9 cellular contexts compared by ENCODE assay signal in the genomic region with DNA sequence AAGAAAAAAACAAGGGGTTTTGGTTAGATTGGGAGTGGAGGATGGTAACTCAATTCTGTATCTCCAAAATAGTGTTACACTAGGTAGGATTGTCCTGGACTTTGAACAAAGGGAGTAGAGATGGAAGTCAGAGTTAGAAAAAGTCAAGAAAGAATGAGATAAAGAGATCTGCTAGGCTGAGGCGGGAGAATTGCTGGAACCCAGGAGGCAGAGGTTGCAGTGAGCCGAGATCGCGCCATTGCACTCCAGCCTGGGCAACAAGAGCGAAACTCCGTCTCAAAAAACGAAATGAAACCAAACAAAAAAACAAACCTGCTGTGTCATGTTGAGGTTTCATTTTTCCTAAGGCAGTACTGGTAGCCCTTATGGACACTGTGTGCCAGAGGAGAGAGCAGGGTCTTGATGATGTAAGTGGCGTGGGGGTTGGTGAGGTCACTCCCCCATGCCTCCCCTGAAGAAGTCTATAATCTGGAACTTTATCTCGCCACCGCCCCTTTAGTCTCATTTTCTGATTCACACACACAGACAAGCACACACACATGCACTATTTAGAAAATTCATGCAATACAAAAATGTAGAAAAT. TPM values are rescaled to one million over a fixed set of nuclear protein-coding genes. Genes with fewer than 3 reads are reported as not detected.
A peak's percentile ranks its signal among the peaks of the same experiment; 100 is the strongest.
DNase-seq lines count a peak whose midpoint lies in the region; ATAC-seq lines count a peak whose summit lies in the region.
"Had no signal": no experiment of that assay in that cellular context is flagged by ENCODE, and none has a peak within 500 bp of the region (broad histone marks: within the 10 kb centered on the region; RNA-seq: fewer than 3 reads in every experiment).

No MANE protein-coding gene starts in this region.

- DNase-seq in NOMO-1 treated with DMSO at 0.1 percent for 48 hours (lab: John Stamatoyannopoulos, UW; ENCODE audit: unreplicated experiment) (peak; percentile 77), SHP77 treated with DMSO at 0.1 percent for 48 hours (lab: John Stamatoyannopoulos, UW) (no peak), H7 (no peak)
- DNase-seq in effector memory CD8-positive, alpha-beta T cell, result no peak
- DNase-seq: DMS 273 treated with DMSO at 0.1 percent for 48 hours had no signal

- peak overlapping the region; percentile 0 to 69 for H3K4me3 Mint-ChIP-seq in effector memory CD8-positive, alpha-beta T cell

- H3K4me1 ChIP-seq in ACC112 (ENCODE audit: control insufficient read depth, insufficient read depth, low read length, unreplicated experiment), result peaks cover 4% of the 10 kb centered on the region

- no peaks in the 10 kb centered on the region for H3K79me2 ChIP-seq in ACC112 (ENCODE audit: control insufficient read depth, insufficient read depth, low read length, unreplicated experiment)

- no peaks in the 10 kb centered on the region for H3K36me3 Mint-ChIP-seq in effector memory CD8-positive, alpha-beta T cell (ENCODE audit: insufficient read depth)

- H3K9me3 Mint-ChIP-seq in effector memory CD8-positive, alpha-beta T cell, result no peaks in the 10 kb centered on the region

- H3K4me3 ChIP-seq in ACC112 (ENCODE audit: low read depth, low read length) (no peak overlapping the region), H7 (ENCODE audit: insufficient read depth, low read depth, low read length) (no peak overlapping the region)

- H3K4me1 Mint-ChIP-seq in effector memory CD8-positive, alpha-beta T cell (ENCODE audit: low read depth in 2 of 2), result peaks cover 0 to 5% of the 10 kb centered on the region in 2 donors

- H3K27ac Mint-ChIP-seq in effector memory CD8-positive, alpha-beta T cell, result peak overlapping the region in 1 of 2 donors; percentile 2

- H3K27me3 Mint-ChIP-seq in effector memory CD8-positive, alpha-beta T cell, result peaks cover 13 to 18% of the 10 kb centered on the region in 2 donors

- peak overlapping the region; percentile 45 for H2AFZ ChIP-seq in ACC112 (ENCODE audit: low read length, unreplicated experiment)

- H3K27me3 ChIP-seq in ACC112 (ENCODE audit: insufficient read depth, low read length) (no peaks in the 10 kb centered on the region; the same call in 1 of the 2 replicates), H7 (ENCODE audit: control insufficient read depth, insufficient read depth, low read length) (no peaks in the 10 kb centered on the region)

- ATAC-seq in GM19324 (IDR thresholded peaks at IDR 0.05; ENCODE audit: low FRiP score, unreplicated experiment), result peak; percentile 63
- peak; percentile 24 for ATAC-seq in effector memory CD8-positive, alpha-beta T cell (replicated peaks)
- ATAC-seq in GM21825 (IDR thresholded peaks at IDR 0.05; ENCODE audit: unreplicated experiment), result no peak
- no peak for ATAC-seq in GM21529 (IDR thresholded peaks at IDR 0.05; ENCODE audit: unreplicated experiment)

- H3K36me3 ChIP-seq in ACC112 (ENCODE audit: insufficient read depth, low read length) (no peaks in the 10 kb centered on the region), H7 (replicated peaks; ENCODE audit: control insufficient read depth, insufficient read depth, low read length) (no peaks in the 10 kb centered on the region)

- no peak overlapping the region for H3K27ac ChIP-seq in ACC112 (ENCODE audit: low read depth, low read length)

RNA-seq across cellular contexts. Expression of a gene that starts 10.5 kb away (rescaled TPM):
- total RNA-seq in H7 (2014; rRNA removed; shearing (Covaris generic)), result 0.07 TPM in 1 of 2 replicates, not detected in the other

Comparison
In these comparisons a context has a peak if more than half of its experiments do, and no peak if none do; other contexts are left out.
1. ATAC-seq: peak in GM19324 (single experiment) and effector memory CD8-positive, alpha-beta T cell (single experiment); none in GM21825 (single experiment) and GM21529 (single experiment).